11 cellular contexts compared by ENCODE assay signal in genomic region chr20:53950031-53950430, GRCh38.
DNase-seq lines count a peak whose midpoint lies in the region; ATAC-seq and TF ChIP-seq lines count a peak whose summit lies in the region.
"Had no signal": no experiment of that assay in that cellular context is flagged by ENCODE, and none has a peak within 500 bp of the region (broad histone marks: within the 10 kb centered on the region; RNA-seq: fewer than 3 reads in every experiment).

No MANE protein-coding gene starts in this region.

- H3K4me2 ChIP-seq in H9 (ENCODE audit: insufficient read depth, insufficient read length, low read length), result no peak overlapping the region
- no peak overlapping the region for H3K4me2 ChIP-seq in mesenchymal stem cell (ENCODE audit: low read length, poor library complexity, severe bottlenecking)

- H3K27ac Mint-ChIP-seq in H9, result no peak overlapping the region
- peak overlapping the region; percentile 95 for H3K27ac Mint-ChIP-seq in activated CD8-positive, alpha-beta T cell treated with anti-CD3 and anti-CD28 coated beads for 36 hours

- H4K8ac ChIP-seq in H9 (replicated peaks; ENCODE audit: insufficient read length, low read depth, low read length) (no peak overlapping the region), mesenchymal stem cell (ENCODE audit: low read length) (no peak overlapping the region)

- H2AK5ac ChIP-seq in H9 (ENCODE audit: insufficient read length, low read length) (no peak overlapping the region), mesenchymal stem cell (ENCODE audit: low read length, severe bottlenecking) (no peak overlapping the region)

- H2AFZ ChIP-seq in H9 (ENCODE audit: low read length) (no peak overlapping the region), mesenchymal stem cell (ENCODE audit: low read depth, low read length) (no peak overlapping the region)

- DNase-seq in CD1c-positive myeloid dendritic cell (ENCODE audit: extremely low spot score), result peak; percentile 83
- DNase-seq in H9, result no peak
- no peak for DNase-seq in activated CD8-positive, alpha-beta T cell treated with anti-CD3 and anti-CD28 coated beads for 36 hours
- no peak for DNase-seq in mesenchymal stem cell
- DNase-seq in omental fat pad (ENCODE audit: low spot score), result no peak
- DNase-seq in prostate gland (ENCODE audit: low spot score), result no peak
- DNase-seq in NCI-H146 (lab: John Stamatoyannopoulos, UW), result no peak
- no peak for DNase-seq in H7
- DNase-seq: hippocampal formation, midbrain, NCI-H748 treated with DMSO at 0.1 percent for 48 hours had no signal

- peaks cover 0 to 6% of the 10 kb centered on the region in 2 experiments; a peak in 3 of 4 replicates for H3K4me1 Mint-ChIP-seq in H9
- H3K4me1 Mint-ChIP-seq in activated CD8-positive, alpha-beta T cell treated with anti-CD3 and anti-CD28 coated beads for 36 hours (ENCODE audit: low read depth), result peaks cover 29% of the 10 kb centered on the region

- H3K4ac ChIP-seq in H9 (ENCODE audit: low read depth, low read length) (no peak overlapping the region), mesenchymal stem cell (ENCODE audit: low read depth in 1 of 2, low read length in 2 of 2) (no peak overlapping the region)

- no CpG with 5 or more reads among the region's 7 CpGs for WGBS in H9 (ENCODE audit: extremely low coverage, insufficient read length, low lambda C conversion rate)
- WGBS in mesenchymal stem cell, result 83% methylated on average over 6 of the region's 7 CpGs
- WGBS in prostate gland, result 78% methylated on average over 6 of the region's 7 CpGs

- POLR2A ChIA-PET in activated CD8-positive, alpha-beta T cell treated with anti-CD3 and anti-CD28 coated beads for 36 hours (lab: Charles Lee), result interaction anchor here (0.6 to 1.3 kb wide), 3 partner anchors 11 to 371 kb away, joined by 3 to 4 read pairs (median 3); no protein-coding TSS in a partner anchor

- CTCF ChIA-PET in activated CD8-positive, alpha-beta T cell treated with anti-CD3 and anti-CD28 coated beads for 36 hours (lab: Charles Lee), result interaction anchor here (0.9 to 1.7 kb wide), 5 partner anchors 9 to 113 kb away, joined by 3 to 6 read pairs (median 4); no protein-coding TSS in a partner anchor

- ATAC-seq in activated CD8-positive, alpha-beta T cell treated with anti-CD3 and anti-CD28 coated beads for 36 hours, result no peak
- no peak for ATAC-seq in omental fat pad (ENCODE audit: low FRiP score)

- H3K27ac ChIP-seq in H9 (ENCODE audit: insufficient read length, low read depth, low read length) (no peak overlapping the region), mesenchymal stem cell (ENCODE audit: low read length, poor library complexity, severe bottlenecking) (no peak overlapping the region), prostate gland (no peak overlapping the region)

- H4K20me1 ChIP-seq in H9 (ENCODE audit: control insufficient read depth, insufficient read depth, insufficient read length), result no peaks in the 10 kb centered on the region

- no peak overlapping the region for H2BK15ac ChIP-seq in H9 (ENCODE audit: low read depth, low read length)
- H2BK15ac ChIP-seq in mesenchymal stem cell (ENCODE audit: low read depth, poor library complexity, severe bottlenecking), result no peak overlapping the region

- no peaks in the 10 kb centered on the region for H3K79me2 ChIP-seq in H9 (ENCODE audit: insufficient read depth, low read length)

- H3K23me2 ChIP-seq in H9 (ENCODE audit: insufficient read length, low read depth, low read length, poor library complexity, severe bottlenecking), result no peaks in the 10 kb centered on the region

- H3K79me1 ChIP-seq in H9 (ENCODE audit: insufficient read depth, low read depth, low read length, poor library complexity, severe bottlenecking) (no peaks in the 10 kb centered on the region), mesenchymal stem cell (replicated peaks; ENCODE audit: low read length, poor library complexity, severe bottlenecking) (no peaks in the 10 kb centered on the region)

- no peaks in the 10 kb centered on the region for H3K36me3 ChIP-seq in mesenchymal stem cell (ENCODE audit: control insufficient read depth in 1 of 2, insufficient read depth in 2 of 2, low read depth in 1 of 2, low read length in 2 of 2)
- no peaks in the 10 kb centered on the region for H3K36me3 ChIP-seq in prostate gland
- H3K36me3 ChIP-seq in H7 (replicated peaks; ENCODE audit: control insufficient read depth, insufficient read depth, low read length), result no peaks in the 10 kb centered on the region

- H3K9me3 ChIP-seq in H9 (ENCODE audit: control insufficient read depth, low read depth, low read length) (peaks cover 5% of the 10 kb centered on the region), mesenchymal stem cell (ENCODE audit: control insufficient read depth, low read length) (peaks cover 10% of the 10 kb centered on the region), prostate gland (no peaks in the 10 kb centered on the region)

- H3K18ac ChIP-seq in H9 (ENCODE audit: insufficient read length, low read depth, low read length) (no peak overlapping the region), mesenchymal stem cell (ENCODE audit: low read depth in 1 of 2, low read length in 2 of 2) (peak overlapping the region in 1 of 2 experiments; percentile 16)

- H3K56ac ChIP-seq in H9 (ENCODE audit: insufficient read length, low read depth, low read length), result no peak overlapping the region

- H3K4me3 Mint-ChIP-seq in H9, result no peak overlapping the region; a peak in 1 of 5 replicates
- H3K4me3 Mint-ChIP-seq in activated CD8-positive, alpha-beta T cell treated with anti-CD3 and anti-CD28 coated beads for 36 hours, result no peak overlapping the region

- H3K4me1 ChIP-seq in H9 (ENCODE audit: insufficient read depth, low read length) (no peaks in the 10 kb centered on the region), mesenchymal stem cell (ENCODE audit: control insufficient read depth, insufficient read depth, low read depth, low read length) (peaks cover 4% of the 10 kb centered on the region), prostate gland (replicated peaks) (no peaks in the 10 kb centered on the region)

- TF ChIP-seq CTCF in H9 (conservative IDR thresholded peaks at IDR 0.05) (no peak), omental fat pad (IDR thresholded peaks at IDR 0.05) (no peak), prostate gland (IDR thresholded peaks at IDR 0.05) (no peak)
- TF ChIP-seq CTCF in activated CD8-positive, alpha-beta T cell treated with anti-CD3 and anti-CD28 coated beads for 36 hours (IDR thresholded peaks at IDR 0.05), result no peak

- H4K91ac ChIP-seq in H9 (ENCODE audit: insufficient read length, low read depth, low read length) (no peak overlapping the region), mesenchymal stem cell (ENCODE audit: low read length) (no peak overlapping the region)

- H3K14ac ChIP-seq in H9 (ENCODE audit: insufficient read depth, low read length), result peak overlapping the region; percentile 52; the same call in 1 of the 2 replicates
- H3K14ac ChIP-seq in mesenchymal stem cell (ENCODE audit: low read length in 2 of 2), result no peak overlapping the region

- no peak overlapping the region for H2BK20ac ChIP-seq in H9 (ENCODE audit: low read depth, low read length, poor library complexity, severe bottlenecking)

- H3K27me3 Mint-ChIP-seq in H9 (ENCODE audit: low read depth), result no peaks in the 10 kb centered on the region
- H3K27me3 Mint-ChIP-seq in activated CD8-positive, alpha-beta T cell treated with anti-CD3 and anti-CD28 coated beads for 36 hours, result no peaks in the 10 kb centered on the region

- peaks cover 1 to 23% (median 3%) of the 10 kb centered on the region in 3 experiments; a peak in 4 of 7 replicates for H3K36me3 Mint-ChIP-seq in H9 (ENCODE audit: insufficient read depth in 1 of 3, low read depth in 3 of 3)
- peaks cover 3% of the 10 kb centered on the region for H3K36me3 Mint-ChIP-seq in activated CD8-positive, alpha-beta T cell treated with anti-CD3 and anti-CD28 coated beads for 36 hours (ENCODE audit: low read depth)

- H3K27me3 ChIP-seq in H9 (ENCODE audit: insufficient read depth, low read length) (no peaks in the 10 kb centered on the region), mesenchymal stem cell (ENCODE audit: control insufficient read depth in 1 of 2, insufficient read depth in 1 of 2, low read length in 2 of 2) (no peaks in the 10 kb centered on the region), prostate gland (replicated peaks; ENCODE audit: insufficient read depth) (no peaks in the 10 kb centered on the region), H7 (ENCODE audit: control insufficient read depth, insufficient read depth, low read length) (no peaks in the 10 kb centered on the region)

- H2BK12ac ChIP-seq in H9 (ENCODE audit: insufficient read length, low read depth, low read length) (no peak overlapping the region), mesenchymal stem cell (ENCODE audit: low read length in 2 of 2) (no peak overlapping the region)

- H3K9me3 Mint-ChIP-seq in H9, result peaks cover 10 to 14% of the 10 kb centered on the region in 2 experiments
- peaks cover 8% of the 10 kb centered on the region for H3K9me3 Mint-ChIP-seq in activated CD8-positive, alpha-beta T cell treated with anti-CD3 and anti-CD28 coated beads for 36 hours

- no peak for TF ChIP-seq POLR2A in prostate gland (IDR thresholded peaks at IDR 0.05)

- H3T11ph ChIP-seq in H9 (ENCODE audit: low read length), result no peak overlapping the region

- H4K5ac ChIP-seq in H9 (ENCODE audit: insufficient read length, low read depth, low read length), result no peak overlapping the region

- no peak overlapping the region for H3K4me3 ChIP-seq in mesenchymal stem cell (ENCODE audit: insufficient read depth in 1 of 2, low read depth in 1 of 2, low read length in 2 of 2)
- H3K4me3 ChIP-seq in prostate gland, result no peak overlapping the region
- no peak overlapping the region for H3K4me3 ChIP-seq in H7 (ENCODE audit: insufficient read depth, low read depth, low read length)

- H3K9ac ChIP-seq in H9 (ENCODE audit: extremely low read depth, insufficient read length, low read length) (no peak overlapping the region), mesenchymal stem cell (ENCODE audit: low read length) (peak overlapping the region; percentile 50)

- H2BK120ac ChIP-seq in H9 (ENCODE audit: low read depth, low read length, poor library complexity, severe bottlenecking) (no peak overlapping the region), mesenchymal stem cell (ENCODE audit: low read depth, low read length) (no peak overlapping the region)

- H2BK5ac ChIP-seq in H9 (ENCODE audit: insufficient read length, low read length), result no peak overlapping the region
- no peak overlapping the region for H2BK5ac ChIP-seq in mesenchymal stem cell (ENCODE audit: low read depth, low read length, poor library complexity, severe bottlenecking)

- H3K23ac ChIP-seq in H9 (ENCODE audit: insufficient read length, low read depth, low read length) (no peak overlapping the region), mesenchymal stem cell (ENCODE audit: low read length in 2 of 2) (no peak overlapping the region)

- intact Hi-C loops in activated CD8-positive, alpha-beta T cell treated with anti-CD3 and anti-CD28 coated beads for 36 hours (cut with micrococcal nuclease), result loop anchor here (10.0 kb wide), 1 partner anchor 115 kb away; no protein-coding TSS in a partner anchor
- intact Hi-C loops in prostate gland (cut with DNase I), result no loop called here
